ENCODE assay signal across 21 cellular contexts in the genomic region with DNA sequence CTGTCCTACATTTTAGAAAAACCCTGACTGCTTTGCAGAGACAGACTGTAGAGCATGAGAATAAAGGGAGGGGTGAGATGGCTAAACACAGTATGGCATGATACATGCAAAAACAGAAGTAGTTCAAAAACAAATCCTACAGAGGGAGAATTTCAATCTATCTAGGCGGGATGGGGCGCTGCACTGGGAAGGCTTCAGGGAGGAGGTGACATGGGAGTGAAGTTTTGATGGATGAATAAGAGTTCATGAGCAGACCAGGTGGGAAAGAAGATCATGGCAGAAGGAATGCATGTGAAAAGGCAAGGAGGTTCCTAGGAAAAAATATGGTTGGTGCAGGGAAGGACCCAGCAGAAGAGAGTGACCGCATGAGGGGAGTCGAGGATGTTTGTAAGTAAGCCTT. TPM values are rescaled to one million over a fixed set of nuclear protein-coding genes. Genes with fewer than 3 reads are reported as not detected.
DNase-seq lines count a peak whose midpoint lies in the region; ATAC-seq and TF ChIP-seq lines count a peak whose summit lies in the region.
"Had no signal": no experiment of that assay in that cellular context is flagged by ENCODE, and none has a peak within 500 bp of the region (broad histone marks: within the 10 kb centered on the region; RNA-seq: fewer than 3 reads in every experiment).

No MANE protein-coding gene starts in this region.

- POLR2A ChIA-PET in naive thymus-derived CD8-positive, alpha-beta T cell (lab: Charles Lee) = no interaction called here

- H3K27ac Mint-ChIP-seq in T-helper 2 cell treated with Interferon-gamma antibody and Interleukin-4, amounts not matched to agents 5 μg/mL and 100 μg/mL, for 36 hours = peak overlapping the region; percentile 8
- H3K27ac Mint-ChIP-seq in CD4-positive, CD25-positive, alpha-beta regulatory T cell = peak overlapping the region; percentile 6 to 65 (median 63)
- H3K27ac Mint-ChIP-seq in naive thymus-derived CD8-positive, alpha-beta T cell = peak overlapping the region in 6 of 10 donors; percentile 5 to 59 (median 26)
- H3K27ac Mint-ChIP-seq: B cell had no signal

- no peak for TF ChIP-seq CTCF in WERI-Rb-1 (IDR thresholded peaks at IDR 0.05; ENCODE audit: low read depth, low read length)

- no peak for ATAC-seq in CD4-positive, CD25-positive, alpha-beta regulatory T cell (ENCODE audit: low read depth in 2 of 2)
- ATAC-seq in naive thymus-derived CD8-positive, alpha-beta T cell = no peak
- ATAC-seq in aorta (ENCODE audit: low FRiP score) (no peak), HG03175 (IDR thresholded peaks at IDR 0.05; ENCODE audit: unreplicated experiment) (no peak)

- peaks cover 95% of the 10 kb centered on the region for H3K4me1 ChIP-seq in CD4-positive, CD25-positive, alpha-beta regulatory T cell (ENCODE audit: control insufficient read depth, insufficient read depth, low read length, poor library complexity, severe bottlenecking)
- H3K4me1 ChIP-seq in aorta (ENCODE audit: control insufficient read depth in 1 of 2, insufficient read depth in 2 of 2, low read length in 2 of 2) = no peaks in the 10 kb centered on the region
- H3K4me1 ChIP-seq: Peyer's patch had no signal

- peaks cover 20% of the 10 kb centered on the region for H3K36me3 ChIP-seq in CD4-positive, CD25-positive, alpha-beta regulatory T cell (ENCODE audit: control insufficient read depth, insufficient read depth, low read length)
- H3K36me3 ChIP-seq in WERI-Rb-1 (peaks cover 8% of the 10 kb centered on the region), aorta (ENCODE audit: control insufficient read depth in 1 of 2, insufficient read depth in 2 of 2, low read length in 1 of 2) (no peaks in the 10 kb centered on the region)
- H3K36me3 ChIP-seq: MG63, Peyer's patch had no signal

- peak overlapping the region; percentile 59 for H3K4me3 ChIP-seq in CD4-positive, CD25-positive, alpha-beta regulatory T cell (ENCODE audit: low read depth, low read length)
- H3K4me3 ChIP-seq in WERI-Rb-1 (ENCODE audit: low read depth, low read length) (no peak overlapping the region), aorta (ENCODE audit: low read length in 2 of 2) (no peak overlapping the region)
- H3K4me3 ChIP-seq: MG63, Peyer's patch had no signal

- peaks cover 30% of the 10 kb centered on the region for H3K4me1 Mint-ChIP-seq in T-helper 2 cell treated with Interferon-gamma antibody and Interleukin-4, amounts not matched to agents 5 μg/mL and 100 μg/mL, for 36 hours (ENCODE audit: low read depth)
- peaks cover 57 to 99% (median 83%) of the 10 kb centered on the region in 4 donors for H3K4me1 Mint-ChIP-seq in CD4-positive, CD25-positive, alpha-beta regulatory T cell
- H3K4me1 Mint-ChIP-seq in naive thymus-derived CD8-positive, alpha-beta T cell = peaks cover 52 to 93% (median 89%) of the 10 kb centered on the region in 4 donors

- no peaks in the 10 kb centered on the region for H3K9me3 Mint-ChIP-seq in T-helper 2 cell treated with Interferon-gamma antibody and Interleukin-4, amounts not matched to agents 5 μg/mL and 100 μg/mL, for 36 hours
- H3K9me3 Mint-ChIP-seq in CD4-positive, CD25-positive, alpha-beta regulatory T cell = peaks cover 0 to 2% (median 0%) of the 10 kb centered on the region in 7 donors
- H3K9me3 Mint-ChIP-seq in naive thymus-derived CD8-positive, alpha-beta T cell = no peaks in the 10 kb centered on the region
- H3K9me3 Mint-ChIP-seq: IgD-negative memory B cell had no signal

- WGBS in aorta, 2 donors = 93 to 96% methylated on average over 4 of the region's 4 CpGs

- H3K4me3 Mint-ChIP-seq in T-helper 2 cell treated with Interferon-gamma antibody and Interleukin-4, amounts not matched to agents 5 μg/mL and 100 μg/mL, for 36 hours = no peak overlapping the region
- peak overlapping the region; percentile 45 to 75 (median 60) for H3K4me3 Mint-ChIP-seq in CD4-positive, CD25-positive, alpha-beta regulatory T cell
- H3K4me3 Mint-ChIP-seq in naive thymus-derived CD8-positive, alpha-beta T cell = peak overlapping the region in 8 of 10 donors; percentile 3 to 68 (median 26)
- H3K4me3 Mint-ChIP-seq: B cell had no signal

- H3K36me3 Mint-ChIP-seq in T-helper 2 cell treated with Interferon-gamma antibody and Interleukin-4, amounts not matched to agents 5 μg/mL and 100 μg/mL, for 36 hours (ENCODE audit: low read depth) = peaks cover 38% of the 10 kb centered on the region
- peaks cover 26% of the 10 kb centered on the region for H3K36me3 Mint-ChIP-seq in CD4-positive, CD25-positive, alpha-beta regulatory T cell
- H3K36me3 Mint-ChIP-seq in naive thymus-derived CD8-positive, alpha-beta T cell = peaks cover 0 to 44% (median 0%) of the 10 kb centered on the region in 3 donors

- no peaks in the 10 kb centered on the region for H3K27me3 Mint-ChIP-seq in T-helper 2 cell treated with Interferon-gamma antibody and Interleukin-4, amounts not matched to agents 5 μg/mL and 100 μg/mL, for 36 hours (ENCODE audit: low read depth)
- no peaks in the 10 kb centered on the region for H3K27me3 Mint-ChIP-seq in CD4-positive, CD25-positive, alpha-beta regulatory T cell
- H3K27me3 Mint-ChIP-seq in naive thymus-derived CD8-positive, alpha-beta T cell = no peaks in the 10 kb centered on the region

- H3K9me3 ChIP-seq in CD4-positive, CD25-positive, alpha-beta regulatory T cell (ENCODE audit: control insufficient read depth in 2 of 2, low read length in 2 of 2) = no peaks in the 10 kb centered on the region
- H3K9me3 ChIP-seq in WERI-Rb-1 (ENCODE audit: severe bottlenecking) (no peaks in the 10 kb centered on the region), aorta (ENCODE audit: control insufficient read depth, low read length) (no peaks in the 10 kb centered on the region)
- H3K9me3 ChIP-seq: MG63, Peyer's patch had no signal

- H3K27me3 ChIP-seq in CD4-positive, CD25-positive, alpha-beta regulatory T cell (ENCODE audit: control insufficient read depth, insufficient read depth, low read length) = no peaks in the 10 kb centered on the region
- H3K27me3 ChIP-seq in WERI-Rb-1 (ENCODE audit: insufficient read depth, low read depth, severe bottlenecking) = no peaks in the 10 kb centered on the region
- peaks cover 0 to 1% of the 10 kb centered on the region in 2 donors for H3K27me3 ChIP-seq in aorta (ENCODE audit: control insufficient read depth in 1 of 2, insufficient read depth in 2 of 2, low read length in 1 of 2)
- H3K27me3 ChIP-seq: MG63, Peyer's patch had no signal

- no peak for DNase-seq in T-helper 2 cell treated with Interferon-gamma antibody and Interleukin-4, amounts not matched to agents 5 μg/mL and 100 μg/mL, for 36 hours (ENCODE audit: low spot score)
- DNase-seq in T-helper 2 cell (no peak), WERI-Rb-1 (no peak), aorta (no peak), NCI-H2029 (lab: John Stamatoyannopoulos, UW) (no peak)
- DNase-seq in CD4-positive, CD25-positive, alpha-beta regulatory T cell = no peak
- no peak for DNase-seq in naive thymus-derived CD8-positive, alpha-beta T cell
- DNase-seq: DMS79 treated with DMSO at 0.1 percent for 48 hours, H7, Kasumi-1, MG63, NCI-H1048, NCI-H1436, NCI-H2081, NCI-H2171 treated with DMSO at 0.1 percent for 48 hours, NCI-H446 treated with DMSO at 0.1 percent for 48 hours, Peyer's patch had no signal

- intact Hi-C loops in aorta (cut with DNase I) = no loop called here

- peak overlapping the region; percentile 29 for H3K27ac ChIP-seq in CD4-positive, CD25-positive, alpha-beta regulatory T cell (ENCODE audit: insufficient read depth, low read length, poor library complexity, severe bottlenecking)
- peak overlapping the region; percentile 74 for H3K27ac ChIP-seq in WERI-Rb-1
- H3K27ac ChIP-seq in aorta (ENCODE audit: low read depth in 1 of 2, low read length in 2 of 2) = no peak overlapping the region
- H3K27ac ChIP-seq: 22Rv1 had no signal

RNA-seq across cellular contexts. Expression of a gene that starts 19.2 kb away (rescaled TPM):
- total RNA-seq in CD4-positive, CD25-positive, alpha-beta regulatory T cell = 47.8 TPM
- polyA plus RNA-seq in CD4-positive, CD25-positive, alpha-beta regulatory T cell = 10 to 100 TPM; 22.7 to 36.9 (median 25.0) TPM
- 10 to 100 TPM; 37.5 to 37.6 TPM for total RNA-seq in naive thymus-derived CD8-positive, alpha-beta T cell
- polyA plus RNA-seq in naive thymus-derived CD8-positive, alpha-beta T cell = 10 to 100 TPM in 2 of 3 donors, 1 to 10 TPM in 1; 9.2 to 12.7 (median 11.8) TPM
- total RNA-seq in aorta = 1 to 10 TPM in 1 of 2 donors, under 1 TPM in 1; 0.63 to 1.3 TPM
- under 1 TPM in 1 of 2 donors, not detected in 1; 0.05 TPM for polyA plus RNA-seq in aorta

Comparison
In these comparisons a context has a peak if more than half of its experiments do, and no peak if none do; other contexts are left out.
1. H3K27ac Mint-ChIP-seq: peak in every context shown above with its lines; median percentile 63 in CD4-positive, CD25-positive, alpha-beta regulatory T cell; 26 in naive thymus-derived CD8-positive, alpha-beta T cell; 8 in T-helper 2 cell treated with Interferon-gamma antibody and Interleukin-4, amounts not matched to agents 5 μg/mL and 100 μg/mL, for 36 hours.
2. H3K27ac ChIP-seq: peak in CD4-positive, CD25-positive, alpha-beta regulatory T cell (single experiment) and WERI-Rb-1 (single experiment); none in aorta (0 of 2).
3. RNA of a gene that starts 19.2 kb away (total RNA-seq): 47.8 TPM in CD4-positive, CD25-positive, alpha-beta regulatory T cell (single experiment) and 37.5 to 37.6 TPM in naive thymus-derived CD8-positive, alpha-beta T cell; 0.63 to 1.3 TPM in aorta; every median in the first group is over 10 times any median in the second.